18 cellular contexts compared by ENCODE assay signal in genomic region chr9:83384214-83384613, GRCh38.
DNase-seq lines count a peak whose midpoint lies in the region; ATAC-seq and TF ChIP-seq lines count a peak whose summit lies in the region.
"Had no signal": no experiment of that assay in that cellular context is flagged by ENCODE, and none has a peak within 500 bp of the region (broad histone marks: within the 10 kb centered on the region; RNA-seq: fewer than 3 reads in every experiment).

No MANE protein-coding gene starts in this region.

- peaks cover 4% of the 10 kb centered on the region for H3K27me3 Mint-ChIP-seq in brain
- H3K27me3 Mint-ChIP-seq: central memory CD8-positive, alpha-beta T cell had no signal

- no peaks in the 10 kb centered on the region for H3K27me3 ChIP-seq in upper lobe of right lung
- H3K27me3 ChIP-seq: adrenal gland, neutrophil had no signal

- H3K4me3 Mint-ChIP-seq in brain = no peak overlapping the region
- H3K4me3 Mint-ChIP-seq in stimulated activated effector memory CD8-positive, alpha-beta T cell treated with anti-CD3 and anti-CD28 coated beads, Interleukin-12 subunit alpha, Interleukin-12 subunit beta, amount 100 ng/mL, for 72 hours = no peak overlapping the region
- H3K4me3 Mint-ChIP-seq: central memory CD8-positive, alpha-beta T cell; WTC11 had no signal

- peak; percentile 91 for DNase-seq in DMS153 (lab: John Stamatoyannopoulos, UW)
- peak; percentile 85 for DNase-seq in NCI-H2029 (lab: John Stamatoyannopoulos, UW)
- DNase-seq in NCI-H510A (lab: John Stamatoyannopoulos, UW) = peak; percentile 67
- no peak for DNase-seq in stimulated activated effector memory CD8-positive, alpha-beta T cell treated with anti-CD3 and anti-CD28 coated beads, Interleukin-12 subunit alpha, Interleukin-12 subunit beta, amount 100 ng/mL, for 72 hours (ENCODE audit: low spot score in 2 of 2)
- no peak for DNase-seq in upper lobe of right lung
- DNase-seq in dedifferentiated amniotic fluid mesenchymal stem cell (ENCODE audit: extremely low spot score) = no peak
- DNase-seq in GM19240 (ENCODE audit: insufficient read length, low spot score) = no peak
- DNase-seq: adrenal gland, foreskin fibroblast, left colon, mucosa of descending colon, right cardiac atrium, T-helper 1 cell had no signal

- H3K36me3 ChIP-seq in upper lobe of right lung = no peaks in the 10 kb centered on the region
- H3K36me3 ChIP-seq: adrenal gland had no signal

- no peak overlapping the region for H3K27ac ChIP-seq in upper lobe of right lung
- H3K27ac ChIP-seq: adrenal gland, neutrophil, RWPE1 had no signal

- H3K9me3 ChIP-seq in upper lobe of right lung = no peaks in the 10 kb centered on the region
- H3K9me3 ChIP-seq: neutrophil had no signal

- TF ChIP-seq CTCF in brain (conservative IDR thresholded peaks at IDR 0.05) = no peak
- no peak for TF ChIP-seq CTCF in upper lobe of right lung (IDR thresholded peaks at IDR 0.05)

- peaks cover 4 to 21% (median 13%) of the 10 kb centered on the region in 5 experiments for H3K9me3 Mint-ChIP-seq in brain
- no peaks in the 10 kb centered on the region for H3K9me3 Mint-ChIP-seq in stimulated activated effector memory CD8-positive, alpha-beta T cell treated with anti-CD3 and anti-CD28 coated beads, Interleukin-12 subunit alpha, Interleukin-12 subunit beta, amount 100 ng/mL, for 72 hours

- H3K36me3 Mint-ChIP-seq in brain = peaks cover 16% of the 10 kb centered on the region
- H3K36me3 Mint-ChIP-seq in stimulated activated effector memory CD8-positive, alpha-beta T cell treated with anti-CD3 and anti-CD28 coated beads, Interleukin-12 subunit alpha, Interleukin-12 subunit beta, amount 100 ng/mL, for 72 hours = no peaks in the 10 kb centered on the region
- H3K36me3 Mint-ChIP-seq: WTC11 had no signal

- H3K4me3 ChIP-seq in upper lobe of right lung = no peak overlapping the region
- H3K4me3 ChIP-seq: adrenal gland, mucosa of descending colon had no signal

- peak overlapping the region in 4 of 5 experiments; percentile 69 to 81 (median 75) for H3K27ac Mint-ChIP-seq in brain
- H3K27ac Mint-ChIP-seq in stimulated activated effector memory CD8-positive, alpha-beta T cell treated with anti-CD3 and anti-CD28 coated beads, Interleukin-12 subunit alpha, Interleukin-12 subunit beta, amount 100 ng/mL, for 72 hours = no peak overlapping the region
- H3K27ac Mint-ChIP-seq: WTC11 had no signal

- no peak for ATAC-seq in stimulated activated effector memory CD8-positive, alpha-beta T cell treated with anti-CD3 and anti-CD28 coated beads, Interleukin-12 subunit alpha, Interleukin-12 subunit beta, amount 100 ng/mL, for 72 hours
- no peak for ATAC-seq in upper lobe of right lung
- ATAC-seq: left colon, mucosa of descending colon, right cardiac atrium, WTC11 had no signal

- intact Hi-C loops in upper lobe of right lung (cut with DNase I) = no loop called here

- H3K4me1 ChIP-seq in upper lobe of right lung = no peaks in the 10 kb centered on the region
- H3K4me1 ChIP-seq: adrenal gland had no signal

- peaks cover 26% of the 10 kb centered on the region for H3K4me1 Mint-ChIP-seq in brain
- no peaks in the 10 kb centered on the region for H3K4me1 Mint-ChIP-seq in stimulated activated effector memory CD8-positive, alpha-beta T cell treated with anti-CD3 and anti-CD28 coated beads, Interleukin-12 subunit alpha, Interleukin-12 subunit beta, amount 100 ng/mL, for 72 hours
- H3K4me1 Mint-ChIP-seq: central memory CD8-positive, alpha-beta T cell; WTC11 had no signal

Comparison
In these comparisons a context has a peak if more than half of its experiments do, and no peak if none do; other contexts are left out.
1. DNase-seq: peak in DMS153 (single experiment), NCI-H2029 (single experiment) and NCI-H510A (single experiment); none in stimulated activated effector memory CD8-positive, alpha-beta T cell treated with anti-CD3 and anti-CD28 coated beads, Interleukin-12 subunit alpha, Interleukin-12 subunit beta, amount 100 ng/mL, for 72 hours (0 of 2), upper lobe of right lung (single experiment), dedifferentiated amniotic fluid mesenchymal stem cell (single experiment) and GM19240 (single experiment).